In genomic region chr3:169777822-169778221, GRCh38 we compare ENCODE assay signal across 2 cellular contexts.
TF ChIP-seq lines count a peak whose summit lies in the region.

No MANE protein-coding gene starts in this region.

TF ChIP-seq in HepG2, 621 proteins besides CTCF, POLR2A, EP300 and RAD21:
- TF ChIP-seq FOXJ3 (CRISPR knock-in tag; IDR thresholded peaks at IDR 0.05; ENCODE audit: borderline replicate concordance) (no peak), ZNF121 (CRISPR knock-in tag; IDR thresholded peaks at IDR 0.05) (peak; percentile 55), POLR2G (IDR thresholded peaks at IDR 0.05; ENCODE audit: low read depth, low read length) (0 out of 2 replicates have a peak, but pooled peaks have one; percentile 24)

TF ChIP-seq in WTC11, 78 proteins besides CTCF, POLR2A, EP300 and RAD21:
- TF ChIP-seq ZNF121 (CRISPR knock-in tag; IDR thresholded peaks at IDR 0.05) (peak; percentile 55; the same call in 1 of the 2 replicates), CREM (CRISPR knock-in tag; IDR thresholded peaks at IDR 0.05) (no peak)
- TF ChIP-seq, protein P1, sequence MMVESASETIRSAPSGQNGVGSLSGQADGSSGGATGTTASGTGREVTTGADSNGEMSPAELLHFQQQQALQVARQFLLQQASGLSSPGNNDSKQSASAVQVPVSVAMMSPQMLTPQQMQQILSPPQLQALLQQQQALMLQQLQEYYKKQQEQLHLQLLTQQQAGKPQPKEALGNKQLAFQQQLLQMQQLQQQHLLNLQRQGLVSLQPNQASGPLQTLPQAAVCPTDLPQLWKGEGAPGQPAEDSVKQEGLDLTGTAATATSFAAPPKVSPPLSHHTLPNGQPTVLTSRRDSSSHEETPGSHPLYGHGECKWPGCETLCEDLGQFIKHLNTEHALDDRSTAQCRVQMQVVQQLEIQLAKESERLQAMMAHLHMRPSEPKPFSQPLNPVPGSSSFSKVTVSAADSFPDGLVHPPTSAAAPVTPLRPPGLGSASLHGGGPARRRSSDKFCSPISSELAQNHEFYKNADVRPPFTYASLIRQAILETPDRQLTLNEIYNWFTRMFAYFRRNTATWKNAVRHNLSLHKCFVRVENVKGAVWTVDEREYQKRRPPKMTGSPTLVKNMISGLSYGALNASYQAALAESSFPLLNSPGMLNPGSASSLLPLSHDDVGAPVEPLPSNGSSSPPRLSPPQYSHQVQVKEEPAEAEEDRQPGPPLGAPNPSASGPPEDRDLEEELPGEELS (CRISPR knock-in tag; IDR thresholded peaks at IDR 0.05), result no peak
